ENCODE assay signal across 22 cellular contexts in the genomic region with DNA sequence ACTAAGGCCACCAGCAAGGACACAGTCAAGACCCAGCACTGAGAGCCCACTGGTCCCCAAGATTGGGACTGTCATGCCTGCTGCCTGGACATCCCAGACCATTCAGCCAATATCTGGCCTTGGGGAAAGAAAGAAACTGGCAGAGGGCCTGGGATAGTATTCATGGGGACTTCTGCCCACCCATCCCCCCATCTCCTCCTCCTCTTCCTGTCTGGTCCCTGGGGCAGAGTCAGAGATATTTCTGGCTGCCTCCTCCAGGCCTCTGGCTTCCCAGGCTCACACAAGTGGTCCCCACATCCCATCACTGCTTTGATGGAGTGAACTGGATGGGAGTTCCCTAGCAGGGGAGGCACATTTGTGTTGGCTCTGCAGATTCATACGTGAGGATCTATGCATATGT. TPM values are rescaled to one million over a fixed set of nuclear protein-coding genes. Genes with fewer than 3 reads are reported as not detected.
DNase-seq lines count a peak whose midpoint lies in the region; ATAC-seq and TF ChIP-seq lines count a peak whose summit lies in the region.
"Had no signal": no experiment of that assay in that cellular context is flagged by ENCODE, and none has a peak within 500 bp of the region (broad histone marks: within the 10 kb centered on the region; RNA-seq: fewer than 3 reads in every experiment).

No MANE protein-coding gene starts in this region.

- H3K9me3 ChIP-seq in BLaER1 (peaks cover 16% of the 10 kb centered on the region), adrenal gland (replicated peaks in 1 of 3) (no peaks in the 10 kb centered on the region)
- H3K9me3 ChIP-seq: A549, tibial nerve had no signal

- peak overlapping the region; percentile 48 for H3K4me3 ChIP-seq in BLaER1
- no peak overlapping the region for H3K4me3 ChIP-seq in adrenal gland
- H3K4me3 ChIP-seq: A549, tibial nerve had no signal

- no peaks in the 10 kb centered on the region for H3K36me3 ChIP-seq in BLaER1
- no peaks in the 10 kb centered on the region for H3K36me3 ChIP-seq in adrenal gland (replicated peaks in 1 of 2)
- H3K36me3 ChIP-seq: tibial nerve, WERI-Rb-1 had no signal

- TF ChIP-seq CTCF in adrenal gland (IDR thresholded peaks at IDR 0.05) (no peak), omental fat pad (IDR thresholded peaks at IDR 0.05) (no peak)

- no peak for TF ChIP-seq POLR2A in adrenal gland (IDR thresholded peaks at IDR 0.05)

- intact Hi-C loops in adrenal gland (cut with DNase I) (no loop called here), Right ventricle myocardium superior (cut with DNase I) (no loop called here), sciatic nerve (cut with DNase I) (no loop called here)

- H4K20me1 ChIP-seq in BLaER1: no peaks in the 10 kb centered on the region

- 50 to 83% (median 55%) methylated on average over 1 of the region's 1 CpG for WGBS in adrenal gland, 4 donors

- DNase-seq in adrenal gland: peak in 6 of 7 donors; percentile 59 to 78 (median 71)
- DNase-seq in Right ventricle myocardium superior: no peak
- no peak for DNase-seq in sciatic nerve (ENCODE audit: low spot score)
- DNase-seq in cerebellar cortex (ENCODE audit: low spot score): no peak
- DNase-seq in putamen (ENCODE audit: low spot score): no peak
- no peak for DNase-seq in omental fat pad (ENCODE audit: low spot score)
- DNase-seq in hippocampal formation (lab: John Stamatoyannopoulos, UW): no peak
- DNase-seq: activated effector memory CD4-positive, alpha-beta T cell treated with Interleukin-2 at 50 U/mL for 16 hours; dermis blood vessel endothelial cell; HCEC 1CT; NCI-H1048; NCI-H774; retina; stimulated activated CD4-positive, alpha-beta T cell treated with anti-CD3 and anti-CD28 coated beads, Interleukin-2, amount 100 ng/mL, for 48 hours; WERI-Rb-1 had no signal

- H3K27me3 ChIP-seq in BLaER1 (peaks cover 12% of the 10 kb centered on the region; the same call in 1 of the 2 replicates), adrenal gland (peaks cover 17% of the 10 kb centered on the region)
- H3K27me3 ChIP-seq: tibial nerve had no signal

- peak overlapping the region; percentile 88 for H3K4me2 ChIP-seq in BLaER1
- H3K4me2 ChIP-seq: A549 had no signal

- peak overlapping the region; percentile 52; the same call in 1 of the 2 replicates for H3K9ac ChIP-seq in BLaER1

- H3K4me1 ChIP-seq in BLaER1 (peaks cover 75% of the 10 kb centered on the region), adrenal gland (replicated peaks in 1 of 2) (peaks cover 0 to 14% of the 10 kb centered on the region in 2 donors)

- peak overlapping the region; percentile 74 for H3K27ac ChIP-seq in BLaER1
- peak overlapping the region in 1 of 5 donors; percentile 3 for H3K27ac ChIP-seq in adrenal gland
- H3K27ac ChIP-seq: A549, WERI-Rb-1 had no signal

- peak; percentile 16 for ATAC-seq in Right ventricle myocardium superior (ENCODE audit: poor library complexity)
- ATAC-seq in sciatic nerve: peak; percentile 31
- no peak for ATAC-seq in omental fat pad (ENCODE audit: low FRiP score)
- ATAC-seq: naive thymus-derived CD8-positive, alpha-beta T cell had no signal

RNA-seq across cellular contexts. Expression of gene RASL12, which starts 4.2 kb away (rescaled TPM):
- total RNA-seq in adrenal gland (1 to 10 TPM; 1.3 to 9.2 (median 3.3) TPM), Right ventricle myocardium superior (19.7 TPM), sciatic nerve (23.0 TPM), omental fat pad (10 to 100 TPM in 1 of 4 donors, 1 to 10 TPM in 3; 4.6 to 50.0 (median 7.6) TPM)
- 1 to 10 TPM; 1.4 to 7.0 (median 4.3) TPM for polyA plus RNA-seq in adrenal gland
- total RNA-seq: activated CD8-positive, alpha-beta memory T cell treated with anti-CD3 and anti-CD28 coated beads for 36 hours; dermis blood vessel endothelial cell; naive thymus-derived CD8-positive, alpha-beta T cell had no signal
- polyA plus RNA-seq: naive thymus-derived CD8-positive, alpha-beta T cell had no signal

RNA-seq across cellular contexts. Expression of gene KBTBD13, which starts 4.5 kb away (rescaled TPM):
- total RNA-seq in adrenal gland (not detected), Right ventricle myocardium superior (9.4 TPM), sciatic nerve (0.27 TPM), omental fat pad (not detected)
- not detected for polyA plus RNA-seq in adrenal gland
- total RNA-seq: activated CD8-positive, alpha-beta memory T cell treated with anti-CD3 and anti-CD28 coated beads for 36 hours; dermis blood vessel endothelial cell; fibroblast of lung; lower leg skin; naive thymus-derived CD8-positive, alpha-beta T cell; tibial nerve had no signal
- polyA plus RNA-seq: A549; naive thymus-derived CD8-positive, alpha-beta T cell had no signal

RNA-seq across cellular contexts. Expression of gene SLC51B, which starts 26.8 kb away (rescaled TPM):
- total RNA-seq in adrenal gland (1 to 10 TPM in 1 of 8 donors, under 1 TPM in 4, not detected in 3; 0.32 to 2.6 (median 0.55) TPM), Right ventricle myocardium superior (not detected), sciatic nerve (0.53 TPM), omental fat pad (not detected)
- 1 to 10 TPM in 2 of 3 donors, under 1 TPM in 1; 0.40 to 3.1 (median 1.5) TPM for polyA plus RNA-seq in adrenal gland
- total RNA-seq: activated CD8-positive, alpha-beta memory T cell treated with anti-CD3 and anti-CD28 coated beads for 36 hours; dermis blood vessel endothelial cell; naive thymus-derived CD8-positive, alpha-beta T cell had no signal
- polyA plus RNA-seq: naive thymus-derived CD8-positive, alpha-beta T cell had no signal

RNA-seq across cellular contexts. Expression of gene MTFMT, which starts 42.6 kb away (rescaled TPM):
- total RNA-seq in adrenal gland: 10 to 100 TPM; 15.4 to 42.8 (median 20.3) TPM
- polyA plus RNA-seq in adrenal gland: 10 to 100 TPM in 1 of 3 donors, 1 to 10 TPM in 2; 5.2 to 11.2 (median 6.4) TPM
- total RNA-seq in Right ventricle myocardium superior: 17.3 TPM
- total RNA-seq in sciatic nerve: 15.1 TPM
- total RNA-seq in omental fat pad: 10 to 100 TPM; 16.8 to 25.2 (median 22.4) TPM

RNA-seq across cellular contexts. Expression of gene UBAP1L, which starts 43.0 kb away (rescaled TPM):
- total RNA-seq in adrenal gland (1 to 10 TPM in 6 of 8 donors, under 1 TPM in 2; 0.48 to 5.6 (median 2.6) TPM), Right ventricle myocardium superior (1.6 TPM), sciatic nerve (13.4 TPM), omental fat pad (1 to 10 TPM; 2.9 to 5.6 (median 4.6) TPM)
- 10 to 100 TPM in 1 of 3 donors, 1 to 10 TPM in 2; 1.1 to 34.9 (median 5.7) TPM for polyA plus RNA-seq in adrenal gland

Comparison
In these comparisons a context has a peak if more than half of its experiments do, and no peak if none do; other contexts are left out.
1. DNase-seq: peak in adrenal gland (6 of 7); none in Right ventricle myocardium superior (single experiment), sciatic nerve (single experiment), cerebellar cortex (single experiment), putamen (single experiment), omental fat pad (single experiment) and hippocampal formation (0 of 2).